In the genomic region with DNA sequence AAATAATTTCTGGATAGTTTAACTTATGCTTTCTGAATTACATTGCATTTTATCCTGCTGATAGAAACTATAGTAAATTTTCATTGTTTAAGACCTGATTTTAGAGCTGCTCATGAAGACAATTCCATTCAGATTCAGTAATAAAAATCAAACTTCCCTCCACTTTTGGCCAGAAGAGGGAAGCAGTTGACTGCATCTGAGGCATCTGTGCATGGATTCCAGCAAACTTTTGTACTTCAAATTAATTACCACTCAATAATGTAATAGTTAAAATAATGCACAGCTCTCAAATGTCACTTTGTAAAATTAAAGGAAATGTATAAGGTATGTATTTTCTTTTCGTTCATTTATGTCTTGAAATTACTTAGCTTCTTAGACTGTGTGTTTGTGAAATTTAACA, we compare ENCODE assay signal across 10 cellular contexts.
DNase-seq lines count a peak whose midpoint lies in the region; ATAC-seq and TF ChIP-seq lines count a peak whose summit lies in the region.
"Had no signal": no experiment of that assay in that cellular context is flagged by ENCODE, and none has a peak within 500 bp of the region (broad histone marks: within the 10 kb centered on the region; RNA-seq: fewer than 3 reads in every experiment).

No MANE protein-coding gene starts in this region.

- H2BK15ac ChIP-seq in mesendoderm (replicated peaks; ENCODE audit: low read depth), result no peak overlapping the region

- H3K4me3 ChIP-seq in KMS-11 (IDR thresholded peaks at IDR 0.05; ENCODE audit: insufficient read depth, low read depth, low read length) (no peak overlapping the region), mesendoderm (ENCODE audit: low read length) (no peak overlapping the region), testis (no peak overlapping the region)
- H3K4me3 ChIP-seq: skin epidermis had no signal

- H2AFZ ChIP-seq in KMS-11 (ENCODE audit: low read depth), result no peak overlapping the region

- DNase-seq in Caki2 (ENCODE audit: low read depth), result peak; percentile 25
- peak; percentile 23 for DNase-seq in astrocyte of the hippocampus (ENCODE audit: low read depth, low spot score)
- peak; percentile 22 for DNase-seq in mesendoderm
- DNase-seq in activated CD4-positive, alpha-beta T cell treated with anti-CD3 and anti-CD28 coated beads, Interleukin-2, amount 10 ng/mL, durations not matched to agents 7 days and 5 days, result no peak
- DNase-seq in testis, result no peak
- DNase-seq in activated CD4-positive, alpha-beta T cell treated with anti-CD3 and anti-CD28 coated beads, Interleukin-2, amount 50 U/mL, for 1 hour, result no peak

- in situ Hi-C loops in Caki2 (cut with HindIII; ENCODE audit: low pct_unique_long_range_greater_than_20kb, low sequenced_read_pairs), result no loop called here

- no peaks in the 10 kb centered on the region for H3K79me1 ChIP-seq in mesendoderm (ENCODE audit: low read length)

- intact Hi-C loops in testis (cut with DNase I; ENCODE audit: low total_unique reads), result no loop called here

- H3K27ac ChIP-seq in KMS-11 (no peak overlapping the region), mesendoderm (ENCODE audit: low read depth, low read length) (no peak overlapping the region), testis (no peak overlapping the region)
- H3K27ac ChIP-seq: skin epidermis had no signal

- WGBS in mesendoderm (ENCODE audit: extremely low coverage, insufficient coverage, low lambda C conversion rate), result no CpG with 5 or more reads among the region's 1 CpG
- WGBS in testis, 2 donors, result 80 to 88% methylated on average over 1 of the region's 1 CpG

- H4K8ac ChIP-seq in mesendoderm (ENCODE audit: low read depth, low read length), result no peak overlapping the region

- H3K56ac ChIP-seq in mesendoderm (ENCODE audit: low read length), result no peak overlapping the region

- no peaks in the 10 kb centered on the region for H3K27me3 Mint-ChIP-seq in activated CD4-positive, alpha-beta T cell treated with anti-CD3 and anti-CD28 coated beads, Interleukin-2, amount 10 ng/mL, durations not matched to agents 7 days and 5 days

- H4K5ac ChIP-seq in mesendoderm (ENCODE audit: low read length), result no peak overlapping the region

- no peaks in the 10 kb centered on the region for H3K36me3 ChIP-seq in KMS-11 (ENCODE audit: insufficient read depth)
- H3K36me3 ChIP-seq in mesendoderm (ENCODE audit: control insufficient read depth, insufficient read depth, low read length), result no peaks in the 10 kb centered on the region
- H3K36me3 ChIP-seq in testis (ENCODE audit: low read depth, missing control alignments), result no peaks in the 10 kb centered on the region

- H2BK5ac ChIP-seq in mesendoderm (ENCODE audit: low read length), result no peak overlapping the region

- no peak overlapping the region for H2BK120ac ChIP-seq in mesendoderm (ENCODE audit: low read depth, low read length)

- CTCF ChIA-PET in activated CD4-positive, alpha-beta T cell treated with anti-CD3 and anti-CD28 coated beads, Interleukin-2, amount 10 ng/mL, durations not matched to agents 7 days and 5 days (lab: Charles Lee), result no interaction called here

- no peaks in the 10 kb centered on the region for H3K36me3 Mint-ChIP-seq in activated CD4-positive, alpha-beta T cell treated with anti-CD3 and anti-CD28 coated beads, Interleukin-2, amount 10 ng/mL, durations not matched to agents 7 days and 5 days (ENCODE audit: low read depth)

- H3K4ac ChIP-seq in mesendoderm (ENCODE audit: low read depth, low read length), result no peak overlapping the region

- H3K4me2 ChIP-seq in KMS-11 (no peak overlapping the region), mesendoderm (ENCODE audit: low read length) (no peak overlapping the region)

- H3K9me3 Mint-ChIP-seq in activated CD4-positive, alpha-beta T cell treated with anti-CD3 and anti-CD28 coated beads, Interleukin-2, amount 10 ng/mL, durations not matched to agents 7 days and 5 days, result no peaks in the 10 kb centered on the region
- H3K9me3 Mint-ChIP-seq: activated T-helper 17 cell treated with anti-CD3 and anti-CD28 coated beads, Interleukin-2, amount 50 U/mL, for 72 hours had no signal

- POLR2A ChIA-PET in activated CD4-positive, alpha-beta T cell treated with anti-CD3 and anti-CD28 coated beads, Interleukin-2, amount 10 ng/mL, durations not matched to agents 7 days and 5 days (lab: Charles Lee), result no interaction called here

- no peaks in the 10 kb centered on the region; the same call in 1 of the 2 replicates for H3K27me3 ChIP-seq in KMS-11 (ENCODE audit: insufficient read depth, low read depth)
- no peaks in the 10 kb centered on the region for H3K27me3 ChIP-seq in mesendoderm (ENCODE audit: insufficient read depth, low read length, poor library complexity)
- H3K27me3 ChIP-seq in testis, result no peaks in the 10 kb centered on the region

- no peak overlapping the region for H2AK5ac ChIP-seq in mesendoderm (ENCODE audit: low read length)

- H3K9me3 ChIP-seq in testis, result no peaks in the 10 kb centered on the region

- no peak overlapping the region for H3K4me3 Mint-ChIP-seq in activated CD4-positive, alpha-beta T cell treated with anti-CD3 and anti-CD28 coated beads, Interleukin-2, amount 10 ng/mL, durations not matched to agents 7 days and 5 days
- H3K4me3 Mint-ChIP-seq: activated T-helper 17 cell treated with anti-CD3 and anti-CD28 coated beads, Interleukin-2, amount 50 U/mL, for 72 hours had no signal

- peaks cover 10% of the 10 kb centered on the region for H3K4me1 ChIP-seq in KMS-11 (ENCODE audit: low read depth, poor library complexity, severe bottlenecking)
- H3K4me1 ChIP-seq in mesendoderm (ENCODE audit: control insufficient read depth, low read depth, low read length), result no peaks in the 10 kb centered on the region
- no peaks in the 10 kb centered on the region for H3K4me1 ChIP-seq in testis

- H3K18ac ChIP-seq in mesendoderm (ENCODE audit: low read length), result no peak overlapping the region

- H3K27ac Mint-ChIP-seq in activated CD4-positive, alpha-beta T cell treated with anti-CD3 and anti-CD28 coated beads, Interleukin-2, amount 10 ng/mL, durations not matched to agents 7 days and 5 days, result no peak overlapping the region
- H3K27ac Mint-ChIP-seq: activated T-helper 17 cell treated with anti-CD3 and anti-CD28 coated beads, Interleukin-2, amount 50 U/mL, for 72 hours had no signal

- no peaks in the 10 kb centered on the region for H3K79me2 ChIP-seq in KMS-11 (ENCODE audit: insufficient read depth, low read depth)
- no peaks in the 10 kb centered on the region for H3K79me2 ChIP-seq in mesendoderm (ENCODE audit: control insufficient read depth, insufficient read depth, low read length)

- no peak for ATAC-seq in GM18873 (IDR thresholded peaks at IDR 0.05; ENCODE audit: low FRiP score, unreplicated experiment)
- ATAC-seq: activated T-helper 17 cell treated with anti-CD3 and anti-CD28 coated beads, Interleukin-2, amount 50 U/mL, for 72 hours had no signal

- TF ChIP-seq POLR2A in testis (IDR thresholded peaks at IDR 0.05), result no peak

- H4K20me1 ChIP-seq in KMS-11 (ENCODE audit: insufficient read depth), result no peaks in the 10 kb centered on the region

- H3K23ac ChIP-seq in mesendoderm (ENCODE audit: low read length), result no peak overlapping the region

- H3K4me1 Mint-ChIP-seq in activated CD4-positive, alpha-beta T cell treated with anti-CD3 and anti-CD28 coated beads, Interleukin-2, amount 10 ng/mL, durations not matched to agents 7 days and 5 days, result no peaks in the 10 kb centered on the region
- H3K4me1 Mint-ChIP-seq: activated T-helper 17 cell treated with anti-CD3 and anti-CD28 coated beads, Interleukin-2, amount 50 U/mL, for 72 hours had no signal

- H3K9ac ChIP-seq in KMS-11 (no peak overlapping the region), mesendoderm (ENCODE audit: low read length) (no peak overlapping the region)

- TF ChIP-seq CTCF in KMS-11 (conservative IDR thresholded peaks at IDR 0.05; ENCODE audit: low read depth, low read length) (peak; percentile 57; the same call in 1 of the 2 replicates), testis (IDR thresholded peaks at IDR 0.05) (peak in 1 of 3 experiments; percentile 21)

Comparison
In these comparisons a context has a peak if more than half of its experiments do, and no peak if none do; other contexts are left out.
1. DNase-seq: peak in Caki2 (single experiment), astrocyte of the hippocampus (single experiment) and mesendoderm (single experiment); none in activated CD4-positive, alpha-beta T cell treated with anti-CD3 and anti-CD28 coated beads, Interleukin-2, amount 10 ng/mL, durations not matched to agents 7 days and 5 days (single experiment), testis (single experiment) and activated CD4-positive, alpha-beta T cell treated with anti-CD3 and anti-CD28 coated beads, Interleukin-2, amount 50 U/mL, for 1 hour (single experiment).